Comparison of ENCODE assay signal across 8 cellular contexts in the genomic region with DNA sequence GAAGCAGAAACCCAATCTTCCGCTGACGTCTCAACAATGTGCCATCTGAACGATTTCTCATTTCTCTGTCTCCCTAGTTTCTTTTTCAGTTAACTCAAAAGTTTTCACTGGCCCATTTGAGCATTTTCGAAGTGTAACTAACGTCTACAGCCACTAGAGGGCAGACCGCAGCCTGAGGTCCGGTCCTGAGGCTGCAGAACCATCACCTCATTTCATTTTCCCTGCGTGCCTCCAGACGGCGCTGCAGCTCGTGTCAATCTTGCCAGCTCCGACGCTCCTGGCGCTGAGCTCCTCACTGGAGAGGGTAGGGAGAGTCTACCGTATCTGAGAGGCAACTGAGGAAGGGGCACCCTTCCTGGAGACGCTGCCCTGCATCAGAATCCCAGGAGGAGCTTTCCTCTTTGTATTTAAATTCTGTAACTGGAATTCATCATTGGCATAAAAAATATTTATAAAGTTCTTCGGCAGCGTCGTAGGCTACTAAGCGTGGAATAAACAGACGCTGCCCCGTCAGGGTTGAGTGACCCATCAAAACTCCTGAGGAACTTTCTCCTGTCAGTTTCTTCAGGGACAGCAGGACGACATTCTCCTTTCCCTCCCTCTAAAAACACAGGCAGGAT. TPM values are rescaled to one million over a fixed set of nuclear protein-coding genes. Genes with fewer than 3 reads are reported as not detected.
DNase-seq lines count a peak whose midpoint lies in the region; ATAC-seq and TF ChIP-seq lines count a peak whose summit lies in the region.

No MANE protein-coding gene starts in this region.

- no peak overlapping the region for H3K27ac Mint-ChIP-seq in GM23338
- H3K27ac Mint-ChIP-seq in activated T-helper 1 cell treated with anti-CD3 and anti-CD28 coated beads, Interleukin-12 subunit alpha, Interleukin-12 subunit beta, Interleukin-2, Interleukin-4 antibody, amounts not matched to agents 30 ng/mL and 10 ng/mL and 1 ng/mL, durations not matched to agents 14 hours and 24 hours and 36 hours: no peak overlapping the region

- H3K9me3 Mint-ChIP-seq in GM23338: no peaks in the 10 kb centered on the region
- no peaks in the 10 kb centered on the region for H3K9me3 Mint-ChIP-seq in activated T-helper 1 cell treated with anti-CD3 and anti-CD28 coated beads, Interleukin-12 subunit alpha, Interleukin-12 subunit beta, Interleukin-2, Interleukin-4 antibody, amounts not matched to agents 30 ng/mL and 10 ng/mL and 1 ng/mL, durations not matched to agents 14 hours and 24 hours and 36 hours

- ATAC-seq in DND-41 (ENCODE audit: insufficient read depth, low read depth) (peak; percentile 100), GM23338 (peak; percentile 99)

- H2AFZ ChIP-seq in DND-41 (ENCODE audit: low read depth, low read length) (peak overlapping the region; percentile 44; the same call in 1 of the 2 replicates), GM23338 (peak overlapping the region; percentile 80; the same call in 1 of the 2 replicates)

- TF ChIP-seq CTCF in DND-41 (IDR thresholded peaks at IDR 0.05; ENCODE audit: borderline replicate concordance, extremely low read depth, low read length, poor library complexity, severe bottlenecking): peak; percentile 99
- TF ChIP-seq CTCF in GM23338 (conservative IDR thresholded peaks at IDR 0.05; ENCODE audit: low read depth in 2 of 2): peak; percentile 99 to 100
- peak; percentile 100 for TF ChIP-seq CTCF in LNCaP clone FGC (IDR thresholded peaks at IDR 0.05; ENCODE audit: control insufficient read depth, extremely low read depth, insufficient read depth)
- TF ChIP-seq CTCF in fibroblast of the aortic adventitia (IDR thresholded peaks at IDR 0.05; ENCODE audit: insufficient read depth, low read length): peak; percentile 100
- TF ChIP-seq CTCF in neutrophil (IDR thresholded peaks at IDR 0.05): peak; percentile 89

- H3K36me3 Mint-ChIP-seq in GM23338 (ENCODE audit: low read depth): no peaks in the 10 kb centered on the region
- H3K36me3 Mint-ChIP-seq in activated T-helper 1 cell treated with anti-CD3 and anti-CD28 coated beads, Interleukin-12 subunit alpha, Interleukin-12 subunit beta, Interleukin-2, Interleukin-4 antibody, amounts not matched to agents 30 ng/mL and 10 ng/mL and 1 ng/mL, durations not matched to agents 14 hours and 24 hours and 36 hours (ENCODE audit: low read depth): no peaks in the 10 kb centered on the region

- H3K4me3 Mint-ChIP-seq in GM23338: no peak overlapping the region
- H3K4me3 Mint-ChIP-seq in activated T-helper 1 cell treated with anti-CD3 and anti-CD28 coated beads, Interleukin-12 subunit alpha, Interleukin-12 subunit beta, Interleukin-2, Interleukin-4 antibody, amounts not matched to agents 30 ng/mL and 10 ng/mL and 1 ng/mL, durations not matched to agents 14 hours and 24 hours and 36 hours: no peak overlapping the region

- H3K27me3 ChIP-seq in DND-41 (ENCODE audit: insufficient read depth, low read length, poor library complexity): peaks cover under 1% of the 10 kb centered on the region
- H3K27me3 ChIP-seq in GM23338 (ENCODE audit: insufficient read depth): no peaks in the 10 kb centered on the region
- no peaks in the 10 kb centered on the region for H3K27me3 ChIP-seq in neutrophil
- no peaks in the 10 kb centered on the region for H3K27me3 ChIP-seq in stomach smooth muscle (ENCODE audit: control insufficient read depth in 1 of 2, insufficient read depth in 2 of 2, low read length in 2 of 2)

- H3K4me2 ChIP-seq in DND-41 (ENCODE audit: insufficient read depth, low read length) (peak overlapping the region; percentile 52), GM23338 (no peak overlapping the region)

- H3K79me2 ChIP-seq in DND-41 (ENCODE audit: insufficient read depth, low read length) (no peaks in the 10 kb centered on the region), GM23338 (replicated peaks; ENCODE audit: insufficient read depth) (no peaks in the 10 kb centered on the region)

- H3K4me3 ChIP-seq in DND-41 (ENCODE audit: low read depth in 1 of 2, low read length in 2 of 2): 0 out of 4 replicates have a peak overlapping the region, but pooled peaks of 1 of the 2 experiments have one; percentile 6
- no peak overlapping the region for H3K4me3 ChIP-seq in GM23338
- peak overlapping the region; percentile 28 for H3K4me3 ChIP-seq in LNCaP clone FGC (ENCODE audit: low read depth, low read length)
- peak overlapping the region; percentile 55 for H3K4me3 ChIP-seq in fibroblast of the aortic adventitia (ENCODE audit: low read depth, low read length)
- H3K4me3 ChIP-seq in neutrophil (ENCODE audit: low read depth in 1 of 2, low read length in 1 of 2): no peak overlapping the region
- peak overlapping the region; percentile 55 to 74 for H3K4me3 ChIP-seq in stomach smooth muscle (ENCODE audit: low read length in 2 of 2)

- peak; percentile 80 for DNase-seq in DND-41
- peak; percentile 95 for DNase-seq in GM23338 (ENCODE audit: low spot score)
- peak; percentile 72 for DNase-seq in LNCaP clone FGC (ENCODE audit: low read depth)
- peak; percentile 87 for DNase-seq in RPMI7951 (ENCODE audit: low read depth)
- DNase-seq in activated T-helper 1 cell treated with anti-CD3 and anti-CD28 coated beads, Interleukin-12 subunit alpha, Interleukin-12 subunit beta, Interleukin-2, Interleukin-4 antibody, amounts not matched to agents 30 ng/mL and 10 ng/mL and 1 ng/mL, durations not matched to agents 14 hours and 24 hours and 36 hours (ENCODE audit: low spot score): peak; percentile 76
- DNase-seq in fibroblast of the aortic adventitia (ENCODE audit: low read depth): peak; percentile 91

- H3K4me1 Mint-ChIP-seq in GM23338: peaks cover 8% of the 10 kb centered on the region
- H3K4me1 Mint-ChIP-seq in activated T-helper 1 cell treated with anti-CD3 and anti-CD28 coated beads, Interleukin-12 subunit alpha, Interleukin-12 subunit beta, Interleukin-2, Interleukin-4 antibody, amounts not matched to agents 30 ng/mL and 10 ng/mL and 1 ng/mL, durations not matched to agents 14 hours and 24 hours and 36 hours (ENCODE audit: low read depth): peaks cover 16% of the 10 kb centered on the region

- no peaks in the 10 kb centered on the region for H4K20me1 ChIP-seq in DND-41 (ENCODE audit: insufficient read depth, low read length)
- no peaks in the 10 kb centered on the region for H4K20me1 ChIP-seq in GM23338 (replicated peaks; ENCODE audit: insufficient read depth)

- H3K27me3 Mint-ChIP-seq in GM23338 (ENCODE audit: insufficient read depth, low read depth, poor library complexity): peaks cover 5% of the 10 kb centered on the region
- peaks cover 7% of the 10 kb centered on the region for H3K27me3 Mint-ChIP-seq in activated T-helper 1 cell treated with anti-CD3 and anti-CD28 coated beads, Interleukin-12 subunit alpha, Interleukin-12 subunit beta, Interleukin-2, Interleukin-4 antibody, amounts not matched to agents 30 ng/mL and 10 ng/mL and 1 ng/mL, durations not matched to agents 14 hours and 24 hours and 36 hours (ENCODE audit: insufficient read depth)

- peak overlapping the region; percentile 20; the same call in 1 of the 2 replicates for H3K9ac ChIP-seq in DND-41 (ENCODE audit: low read depth, low read length)
- peak overlapping the region; percentile 12 to 29 for H3K9ac ChIP-seq in stomach smooth muscle (ENCODE audit: low read length in 2 of 2)

- H3K4me1 ChIP-seq in DND-41 (ENCODE audit: insufficient read depth, low read length) (peaks cover 10% of the 10 kb centered on the region; the same call in 1 of the 2 replicates), GM23338 (ENCODE audit: insufficient read depth) (no peaks in the 10 kb centered on the region), neutrophil (ENCODE audit: control insufficient read depth in 1 of 2, insufficient read depth in 1 of 2, low read depth in 1 of 2, low read length in 1 of 2) (peaks cover 7 to 10% of the 10 kb centered on the region in 2 experiments), stomach smooth muscle (ENCODE audit: control insufficient read depth, insufficient read depth, low read length) (no peaks in the 10 kb centered on the region)

- H3F3A ChIP-seq in GM23338 (replicated peaks; ENCODE audit: low read depth): no peaks in the 10 kb centered on the region

- H3K27ac ChIP-seq in DND-41 (ENCODE audit: low read length) (no peak overlapping the region), GM23338 (ENCODE audit: low read depth) (no peak overlapping the region), neutrophil (no peak overlapping the region), stomach smooth muscle (ENCODE audit: low read length) (no peak overlapping the region)

- no peaks in the 10 kb centered on the region for H3K9me3 ChIP-seq in DND-41 (ENCODE audit: insufficient read depth, low read length, severe bottlenecking)
- H3K9me3 ChIP-seq in neutrophil: no peaks in the 10 kb centered on the region
- H3K9me3 ChIP-seq in stomach smooth muscle (ENCODE audit: control insufficient read depth in 2 of 2, low read length in 2 of 2): no peaks in the 10 kb centered on the region

- H3K9me2 ChIP-seq in GM23338 (ENCODE audit: insufficient read depth): no peaks in the 10 kb centered on the region

- intact Hi-C loops in activated T-helper 1 cell treated with anti-CD3 and anti-CD28 coated beads, Interleukin-12 subunit alpha, Interleukin-12 subunit beta, Interleukin-2, Interleukin-4 antibody, amounts not matched to agents 30 ng/mL and 10 ng/mL and 1 ng/mL, durations not matched to agents 14 hours and 24 hours and 36 hours (cut with micrococcal nuclease): loop anchor here (1.0 to 5.0 kb wide), 9 partner anchors 41 to 515 kb away; a partner anchor contains a TSS

- no peaks in the 10 kb centered on the region for H3K36me3 ChIP-seq in DND-41 (ENCODE audit: insufficient read depth, low read length)
- H3K36me3 ChIP-seq in GM23338 (ENCODE audit: insufficient read depth): no peaks in the 10 kb centered on the region
- no peaks in the 10 kb centered on the region for H3K36me3 ChIP-seq in neutrophil
- H3K36me3 ChIP-seq in stomach smooth muscle (ENCODE audit: control insufficient read depth in 2 of 2, insufficient read depth in 2 of 2, low read length in 2 of 2): no peaks in the 10 kb centered on the region

RNA-seq across cellular contexts. Expression of a gene that starts 28.5 kb away (rescaled TPM):
- 12.1 and 13.6 TPM in 2 replicates for total RNA-seq in GM23338 (2014; rRNA removed; shearing (Covaris generic))
- polyA plus RNA-seq in GM23338 (2016; fragmentation: Nextera tagmentation; extraction: Ambion mirVana): 18.7 and 20.1 TPM in 2 replicates
- total RNA-seq in RPMI7951 (2014; rRNA removed; shearing (Covaris generic)): 5.5 and 6.4 TPM in 2 replicates
- total RNA-seq in activated T-helper 1 cell treated with anti-CD3 and anti-CD28 coated beads, Interleukin-12 subunit alpha, Interleukin-12 subunit beta, Interleukin-2, Interleukin-4 antibody, amounts not matched to agents 30 ng/mL and 10 ng/mL and 1 ng/mL, durations not matched to agents 14 hours and 24 hours and 36 hours: 17.2 and 19.2 TPM in 2 replicates
- total RNA-seq in fibroblast of the aortic adventitia (ENCODE audit: low replicate concordance): 5.8 and 6.9 TPM in 2 replicates

Comparison
In these comparisons a context has a peak if more than half of its experiments do, and no peak if none do; other contexts are left out.
1. H3K4me3 ChIP-seq: peak in LNCaP clone FGC (single experiment), fibroblast of the aortic adventitia (single experiment) and stomach smooth muscle (2 of 2); none in GM23338 (single experiment) and neutrophil (0 of 2).
2. Peak in every context shown above with its lines, with median percentiles within 50 percentile points of each other: DNase-seq and CTCF ChIP-seq.